In genomic region chr4:76305033-76305687, GRCh38 we compare ENCODE assay signal across 7 cellular contexts. TPM values are rescaled to one million over a fixed set of nuclear protein-coding genes. Genes with fewer than 3 reads are reported as not detected.
DNase-seq lines count a peak whose midpoint lies in the region; ATAC-seq and TF ChIP-seq lines count a peak whose summit lies in the region.

No MANE protein-coding gene starts in this region.

- peak in 1 of 2 experiments; percentile 30 for DNase-seq in HL-60 (ENCODE audit: low read depth in 1 of 2, low spot score in 1 of 2)
- peak; percentile 71 for DNase-seq in spleen
- no peak for DNase-seq in SHP77 treated with DMSO at 0.1 percent for 48 hours (lab: John Stamatoyannopoulos, UW)
- DNase-seq in COR-L47 (lab: John Stamatoyannopoulos, UW): no peak
- DNase-seq in NCI-H146 (lab: John Stamatoyannopoulos, UW): no peak

- 77 to 87% methylated on average over 3 to 6 of the region's 7 CpGs for WGBS in gastroesophageal sphincter (ENCODE audit: low coverage in 1 of 2), 2 donors
- WGBS in spleen, 5 donors: 34 to 45% (median 39%) methylated on average over 7 of the region's 7 CpGs

- H3K36me3 ChIP-seq in gastroesophageal sphincter (peaks cover 0 to 11% of the 10 kb centered on the region in 2 donors), spleen (peaks cover 0 to 6% (median 0%) of the 10 kb centered on the region in 6 donors)

- H3K4me3 ChIP-seq in HL-60 (replicated peaks; ENCODE audit: insufficient read depth, low read length) (peak overlapping the region; percentile 79), WI38 (ENCODE audit: low read depth, low read length) (peak overlapping the region; percentile 87), gastroesophageal sphincter (peak overlapping the region in 1 of 2 donors; percentile 90), spleen (peak overlapping the region in 6 of 8 donors; percentile 64 to 91 (median 82))

- ATAC-seq in gastroesophageal sphincter: no peak

- H3K27me3 ChIP-seq in HL-60 (ENCODE audit: insufficient read depth, poor library complexity, severe bottlenecking) (no peaks in the 10 kb centered on the region), gastroesophageal sphincter (no peaks in the 10 kb centered on the region), spleen (replicated peaks in 1 of 7) (peaks cover 0 to 19% (median 0%) of the 10 kb centered on the region in 7 donors)

- intact Hi-C loops in spleen (cut with DNase I; ENCODE audit: low total_unique reads): no loop called here

- TF ChIP-seq POLR2A in gastroesophageal sphincter (IDR thresholded peaks at IDR 0.05) (no peak), spleen (IDR thresholded peaks at IDR 0.05) (no peak)

- H3K9me3 ChIP-seq in gastroesophageal sphincter (no peaks in the 10 kb centered on the region), spleen (no peaks in the 10 kb centered on the region)

- H3K4me1 ChIP-seq in gastroesophageal sphincter (peaks cover 0 to 49% (median 0%) of the 10 kb centered on the region in 3 donors), spleen (peaks cover 0 to 82% (median 27%) of the 10 kb centered on the region in 6 donors)

- peak overlapping the region; percentile 76 for H3K27ac ChIP-seq in HL-60 (replicated peaks)
- H3K27ac ChIP-seq in gastroesophageal sphincter: peak overlapping the region; percentile 40 to 94 (median 94)
- H3K27ac ChIP-seq in spleen: peak overlapping the region in 6 of 8 donors; percentile 80 to 89 (median 85)

- no peak for TF ChIP-seq EP300 in gastroesophageal sphincter (IDR thresholded peaks at IDR 0.05)

- TF ChIP-seq CTCF in HL-60 (IDR thresholded peaks at IDR 0.05; ENCODE audit: insufficient read depth, low read length): no peak
- TF ChIP-seq CTCF in WI38 (IDR thresholded peaks at IDR 0.05; ENCODE audit: low read depth, low read length): no peak
- no peak for TF ChIP-seq CTCF in gastroesophageal sphincter (IDR thresholded peaks at IDR 0.05)
- TF ChIP-seq CTCF in spleen (IDR thresholded peaks at IDR 0.05 in 8 of 11, conservative IDR thresholded peaks at IDR 0.05 in 3 of 11): no peak

RNA-seq across cellular contexts. Expression of gene STBD1, which starts 1.4 kb away (rescaled TPM):
- 10 to 100 TPM; 18.1 to 25.4 (median 22.2) TPM for total RNA-seq in gastroesophageal sphincter
- 1 to 10 TPM in 6 of 7 donors, under 1 TPM in 1; 0.79 to 3.1 (median 2.1) TPM for total RNA-seq in spleen
- under 1 TPM; 0.26 to 0.29 (median 0.26) TPM for polyA plus RNA-seq in spleen

RNA-seq across cellular contexts. Expression of gene FAM47E, which starts 53.6 kb away (rescaled TPM):
- total RNA-seq in gastroesophageal sphincter: 1 to 10 TPM; 1.1 to 6.2 (median 4.0) TPM
- total RNA-seq in spleen: 1 to 10 TPM in 6 of 7 donors, under 1 TPM in 1; 0.66 to 6.2 (median 2.4) TPM
- polyA plus RNA-seq in spleen: 1 to 10 TPM; 1.0 to 1.4 (median 1.3) TPM

Comparison
In these comparisons a context has a peak if more than half of its experiments do, and no peak if none do; other contexts are left out.
1. RNA of gene STBD1, which starts 1.4 kb away (total RNA-seq): 18.1 to 25.4 TPM in gastroesophageal sphincter; 0.79 to 3.1 TPM in spleen; every median in the first group is over 4 times any median in the second.
2. Peak in every context shown above with its lines, with median percentiles within 50 percentile points of each other: H3K27ac ChIP-seq.